Comparison of ENCODE assay signal across 8 cellular contexts in the genomic region with DNA sequence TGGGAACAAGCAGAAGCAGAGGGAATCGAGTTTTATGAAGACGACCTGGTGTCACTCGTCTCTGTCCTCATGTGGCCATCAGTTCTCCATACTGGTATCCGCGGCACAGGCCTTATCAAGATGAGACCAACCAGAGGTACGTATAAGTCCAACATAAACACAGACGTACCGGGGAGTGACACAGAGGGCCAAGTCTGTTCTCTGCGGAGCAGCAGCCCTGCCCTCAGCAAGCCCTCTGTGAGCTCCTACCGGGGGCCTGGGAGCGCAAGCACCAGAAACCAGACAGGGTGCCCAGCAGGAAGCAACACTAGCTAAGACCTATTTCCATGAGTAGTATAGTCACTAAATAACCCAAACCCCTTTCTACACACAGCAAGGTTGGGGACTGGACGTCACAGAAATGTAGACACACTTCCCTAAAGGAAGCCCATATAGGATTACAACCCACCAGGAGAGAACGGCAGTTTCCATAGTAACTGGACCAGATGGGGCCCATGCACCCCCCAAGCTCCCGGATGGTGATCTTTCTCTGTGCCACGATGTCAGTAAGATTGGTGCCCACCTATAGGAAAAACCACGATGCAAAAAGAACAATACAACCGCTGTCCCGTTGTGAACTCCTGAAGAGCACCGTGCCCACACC. TPM values are rescaled to one million over a fixed set of nuclear protein-coding genes. Genes with fewer than 3 reads are reported as not detected.
DNase-seq lines count a peak whose midpoint lies in the region; ATAC-seq and TF ChIP-seq lines count a peak whose summit lies in the region.

No MANE protein-coding gene starts in this region.

- no peaks in the 10 kb centered on the region for H3K27me3 Mint-ChIP-seq in chondrocyte (ENCODE audit: low read depth)
- H3K27me3 Mint-ChIP-seq in naive thymus-derived CD4-positive, alpha-beta T cell = peaks cover 0 to 3% (median 0%) of the 10 kb centered on the region in 5 donors

- peaks cover 10% of the 10 kb centered on the region for H3K36me3 Mint-ChIP-seq in chondrocyte (ENCODE audit: low read depth)
- peaks cover 4 to 14% (median 5%) of the 10 kb centered on the region in 5 donors for H3K36me3 Mint-ChIP-seq in naive thymus-derived CD4-positive, alpha-beta T cell

- CTCF ChIA-PET in naive thymus-derived CD4-positive, alpha-beta T cell (lab: Charles Lee) = interaction anchor here (0.5 kb wide), 1 partner anchor 28 kb away, joined by 3 read pairs; no protein-coding TSS in a partner anchor

- POLR2A ChIA-PET in naive thymus-derived CD4-positive, alpha-beta T cell (lab: Charles Lee) = interaction anchor here (0.6 to 4.7 kb wide), 16 partner anchors 13 to 445 kb away, joined by 3 to 49 read pairs (median 4); partner anchors contain the start of genes ALYREF, CCDC137, MRPL12 and OXLD1

- H3K4me3 Mint-ChIP-seq in chondrocyte (ENCODE audit: unreplicated experiment) = peak overlapping the region; percentile 84
- peak overlapping the region; percentile 88 to 99 (median 96) for H3K4me3 Mint-ChIP-seq in naive thymus-derived CD4-positive, alpha-beta T cell

- H3K4me3 ChIP-seq in naive thymus-derived CD4-positive, alpha-beta T cell (ENCODE audit: low read length) = peak overlapping the region; percentile 76

- peaks cover 22 to 24% of the 10 kb centered on the region in 2 donors for H3K4me1 ChIP-seq in naive thymus-derived CD4-positive, alpha-beta T cell (ENCODE audit: control insufficient read depth in 2 of 2, insufficient read depth in 2 of 2, low read length in 2 of 2)

- H3K27ac ChIP-seq in naive thymus-derived CD4-positive, alpha-beta T cell (ENCODE audit: low read depth, low read length) = peak overlapping the region; percentile 84

- no peaks in the 10 kb centered on the region for H3K9me3 ChIP-seq in naive thymus-derived CD4-positive, alpha-beta T cell (ENCODE audit: control insufficient read depth in 2 of 3, low read length in 3 of 3)

- no peaks in the 10 kb centered on the region for H3K27me3 ChIP-seq in naive thymus-derived CD4-positive, alpha-beta T cell (ENCODE audit: control insufficient read depth in 2 of 2, insufficient read depth in 2 of 2, low read length in 2 of 2)

- H3K9me3 Mint-ChIP-seq in chondrocyte (ENCODE audit: low read depth) = no peaks in the 10 kb centered on the region
- H3K9me3 Mint-ChIP-seq in naive thymus-derived CD4-positive, alpha-beta T cell = peaks cover 0 to 4% (median 0%) of the 10 kb centered on the region in 11 donors

- peak; percentile 12 for DNase-seq in CD1c-positive myeloid dendritic cell (ENCODE audit: extremely low spot score)
- DNase-seq in Kasumi-1 (lab: John Stamatoyannopoulos, UW) = peak; percentile 56 to 68
- no peak for DNase-seq in chondrocyte (ENCODE audit: low spot score)
- no peak for DNase-seq in naive thymus-derived CD4-positive, alpha-beta T cell
- DNase-seq in NCI-H524 treated with DMSO at 0.1 percent for 48 hours (lab: John Stamatoyannopoulos, UW) = no peak
- no peak for DNase-seq in posterior vena cava (ENCODE audit: low spot score)

- peak overlapping the region; percentile 80 for H3K27ac Mint-ChIP-seq in chondrocyte (ENCODE audit: unreplicated experiment)
- H3K27ac Mint-ChIP-seq in naive thymus-derived CD4-positive, alpha-beta T cell = peak overlapping the region in 8 of 9 donors; percentile 51 to 93 (median 63)

- peaks cover 6 to 29% (median 11%) of the 10 kb centered on the region in 3 experiments for H3K36me3 ChIP-seq in naive thymus-derived CD4-positive, alpha-beta T cell (ENCODE audit: control insufficient read depth in 2 of 3, insufficient read depth in 3 of 3, low read length in 3 of 3)

- TF ChIP-seq CTCF in chondrocyte (IDR thresholded peaks at IDR 0.05) = no peak

- no peak for ATAC-seq in naive thymus-derived CD4-positive, alpha-beta T cell
- ATAC-seq in HG02870 (IDR thresholded peaks at IDR 0.05; ENCODE audit: unreplicated experiment) = no peak
- no peak for ATAC-seq in HG02852 (IDR thresholded peaks at IDR 0.05; ENCODE audit: unreplicated experiment)

- intact Hi-C loops in naive thymus-derived CD4-positive, alpha-beta T cell (cut with micrococcal nuclease) = loop anchor here (1.0 to 10.0 kb wide), 12 partner anchors 16 to 415 kb away; partner anchors contain the start of genes ACTG1 (in 2 of the 2), CCDC137 (in 2 of the 2), MRPL12 (in 2 of the 2) and NPLOC4 (in 2 of the 2)
- intact Hi-C loops in posterior vena cava (cut with DNase I) = no loop called here

- H3K4me1 Mint-ChIP-seq in chondrocyte (ENCODE audit: low read depth) = peaks cover 33% of the 10 kb centered on the region
- H3K4me1 Mint-ChIP-seq in naive thymus-derived CD4-positive, alpha-beta T cell = peaks cover 22 to 50% (median 40%) of the 10 kb centered on the region in 7 donors

RNA-seq across cellular contexts. Expression of gene ARL16, which starts 0.9 kb away (rescaled TPM):
- total RNA-seq in chondrocyte (29.5 to 32.6 TPM (median 32.5 TPM) in 3 replicates), posterior vena cava (10 to 100 TPM; 20.0 to 26.7 TPM)
- total RNA-seq in naive thymus-derived CD4-positive, alpha-beta T cell = 10 to 100 TPM; 12.0 to 30.6 (median 30.1) TPM
- polyA plus RNA-seq in naive thymus-derived CD4-positive, alpha-beta T cell = 10 to 100 TPM; 33.6 to 35.3 TPM

RNA-seq across cellular contexts. Expression of gene HGS, which starts 1.1 kb away (rescaled TPM):
- total RNA-seq in chondrocyte = 87.4 to 93.1 TPM (median 89.6 TPM) in 3 replicates
- total RNA-seq in naive thymus-derived CD4-positive, alpha-beta T cell = 100 to 1,000 TPM; 108 to 174 (median 153) TPM
- 10 to 100 TPM; 19.8 to 40.3 TPM for polyA plus RNA-seq in naive thymus-derived CD4-positive, alpha-beta T cell
- total RNA-seq in posterior vena cava = 10 to 100 TPM; 81.6 to 90.7 TPM

RNA-seq across cellular contexts. Expression of gene CCDC137, which starts 16.1 kb away (rescaled TPM):
- total RNA-seq in chondrocyte (13.8 to 19.1 TPM (median 15.4 TPM) in 3 replicates), posterior vena cava (1 to 10 TPM; 8.5 to 9.9 TPM)
- total RNA-seq in naive thymus-derived CD4-positive, alpha-beta T cell = 10 to 100 TPM; 16.3 to 33.5 (median 27.1) TPM
- polyA plus RNA-seq in naive thymus-derived CD4-positive, alpha-beta T cell = 10 to 100 TPM; 10.0 to 26.0 TPM

RNA-seq across cellular contexts. Expression of gene OXLD1, which starts 16.3 kb away (rescaled TPM):
- 24.2 to 32.7 TPM (median 26.5 TPM) in 3 replicates for total RNA-seq in chondrocyte
- total RNA-seq in naive thymus-derived CD4-positive, alpha-beta T cell = 10 to 100 TPM; 35.9 to 61.9 (median 47.5) TPM
- polyA plus RNA-seq in naive thymus-derived CD4-positive, alpha-beta T cell = 100 to 1,000 TPM; 108 to 123 TPM
- total RNA-seq in posterior vena cava = 10 to 100 TPM; 18.0 to 21.2 TPM

RNA-seq across cellular contexts. Expression of gene MRPL12, which starts 20.5 kb away (rescaled TPM):
- total RNA-seq in chondrocyte (38.7 to 48.6 TPM (median 41.8 TPM) in 3 replicates), posterior vena cava (10 to 100 TPM; 31.8 to 36.8 TPM)
- 10 to 100 TPM; 21.3 to 83.8 (median 26.6) TPM for total RNA-seq in naive thymus-derived CD4-positive, alpha-beta T cell
- polyA plus RNA-seq in naive thymus-derived CD4-positive, alpha-beta T cell = 10 to 100 TPM; 46.3 to 51.7 TPM

Comparison
In these comparisons a context has a peak if more than half of its experiments do, and no peak if none do; other contexts are left out.
1. DNase-seq: peak in CD1c-positive myeloid dendritic cell (single experiment) and Kasumi-1 (2 of 2); none in chondrocyte (single experiment), naive thymus-derived CD4-positive, alpha-beta T cell (0 of 9), NCI-H524 treated with DMSO at 0.1 percent for 48 hours (single experiment) and posterior vena cava (single experiment).
2. intact Hi-C loops: an anchor here in naive thymus-derived CD4-positive, alpha-beta T cell (1.0 to 10.0 kb wide); none called in posterior vena cava.